In genomic region chr18:45169610-45170009, GRCh38 we compare ENCODE assay signal across 11 cellular contexts.
DNase-seq lines count a peak whose midpoint lies in the region; ATAC-seq, FAIRE-seq and TF ChIP-seq lines count a peak whose summit lies in the region.
"Had no signal": no experiment of that assay in that cellular context is flagged by ENCODE, and none has a peak within 500 bp of the region (broad histone marks: within the 10 kb centered on the region; RNA-seq: fewer than 3 reads in every experiment).

No MANE protein-coding gene starts in this region.

- no peaks in the 10 kb centered on the region for H4K20me1 ChIP-seq in astrocyte (ENCODE audit: insufficient read depth, low read length)
- no peaks in the 10 kb centered on the region for H4K20me1 ChIP-seq in hepatocyte (ENCODE audit: insufficient read depth, poor library complexity, severe bottlenecking)

- peak overlapping the region; percentile 34 for H3K4me2 ChIP-seq in astrocyte (ENCODE audit: low read length)
- H3K4me2 ChIP-seq in hepatocyte: no peak overlapping the region

- peaks cover 12 to 34% of the 10 kb centered on the region in 2 donors for H3K4me1 Mint-ChIP-seq in natural killer cell treated with Interleukin-12 subunit alpha and Interleukin-12 subunit beta and Interleukin-15 and Interleukin-18, amount 100 ng/mL, for 72 hours (ENCODE audit: low read depth in 2 of 2)
- H3K4me1 Mint-ChIP-seq in natural killer cell: no peaks in the 10 kb centered on the region
- H3K4me1 Mint-ChIP-seq in astrocyte (ENCODE audit: low read depth, unreplicated experiment): peaks cover 28% of the 10 kb centered on the region

- H3K27ac ChIP-seq in astrocyte (ENCODE audit: low read depth, low read length): peak overlapping the region; percentile 77
- peak overlapping the region; percentile 17 for H3K27ac ChIP-seq in hepatocyte
- no peak overlapping the region for H3K27ac ChIP-seq in aorta (ENCODE audit: low read depth in 1 of 2, low read length in 2 of 2)
- no peak overlapping the region for H3K27ac ChIP-seq in effector memory CD4-positive, alpha-beta T cell (ENCODE audit: insufficient read depth, low read length, poor library complexity, severe bottlenecking)
- H3K27ac ChIP-seq: VCaP had no signal

- intact Hi-C loops in natural killer cell (cut with micrococcal nuclease): no loop called here
- intact Hi-C loops in aorta (cut with DNase I): no loop called here

- H3K79me2 ChIP-seq in astrocyte (ENCODE audit: insufficient read depth, low read length): no peaks in the 10 kb centered on the region
- H3K79me2 ChIP-seq in hepatocyte: no peaks in the 10 kb centered on the region

- no peaks in the 10 kb centered on the region for H3K9me3 Mint-ChIP-seq in natural killer cell treated with Interleukin-12 subunit alpha and Interleukin-12 subunit beta and Interleukin-15 and Interleukin-18, amount 100 ng/mL, for 72 hours
- no peaks in the 10 kb centered on the region for H3K9me3 Mint-ChIP-seq in natural killer cell
- H3K9me3 Mint-ChIP-seq in astrocyte (ENCODE audit: unreplicated experiment): no peaks in the 10 kb centered on the region

- H3K9me3 ChIP-seq in astrocyte (ENCODE audit: insufficient read depth, low read depth, low read length) (no peaks in the 10 kb centered on the region), hepatocyte (ENCODE audit: low read depth) (no peaks in the 10 kb centered on the region), aorta (ENCODE audit: control insufficient read depth, low read length) (no peaks in the 10 kb centered on the region)
- no peaks in the 10 kb centered on the region for H3K9me3 ChIP-seq in effector memory CD4-positive, alpha-beta T cell (ENCODE audit: control insufficient read depth, low read length)

- H3K4me3 ChIP-seq in astrocyte (ENCODE audit: insufficient read depth, low read depth, low read length) (no peak overlapping the region), hepatocyte (no peak overlapping the region), aorta (ENCODE audit: low read length in 2 of 2) (no peak overlapping the region)
- no peak overlapping the region for H3K4me3 ChIP-seq in effector memory CD4-positive, alpha-beta T cell (ENCODE audit: insufficient read depth, low read depth, low read length, poor library complexity, severe bottlenecking)

- H3K27me3 Mint-ChIP-seq in natural killer cell treated with Interleukin-12 subunit alpha and Interleukin-12 subunit beta and Interleukin-15 and Interleukin-18, amount 100 ng/mL, for 72 hours: peaks cover 0 to 9% of the 10 kb centered on the region in 2 donors
- H3K27me3 Mint-ChIP-seq in natural killer cell (ENCODE audit: low read depth in 2 of 2) (peaks cover 0 to 3% of the 10 kb centered on the region in 2 donors), astrocyte (ENCODE audit: low read depth, unreplicated experiment) (no peaks in the 10 kb centered on the region)

- H3K36me3 ChIP-seq in astrocyte (ENCODE audit: insufficient read depth, low read length): no peaks in the 10 kb centered on the region
- H3K36me3 ChIP-seq in hepatocyte (replicated peaks; ENCODE audit: insufficient read depth, low read depth): no peaks in the 10 kb centered on the region
- no peaks in the 10 kb centered on the region for H3K36me3 ChIP-seq in aorta (ENCODE audit: control insufficient read depth in 1 of 2, insufficient read depth in 2 of 2, low read length in 1 of 2)
- H3K36me3 ChIP-seq in effector memory CD4-positive, alpha-beta T cell (ENCODE audit: control insufficient read depth, insufficient read depth, low read length): no peaks in the 10 kb centered on the region

- H3K9ac ChIP-seq in astrocyte (ENCODE audit: low read length): no peak overlapping the region

- H3K4me3 Mint-ChIP-seq in natural killer cell treated with Interleukin-12 subunit alpha and Interleukin-12 subunit beta and Interleukin-15 and Interleukin-18, amount 100 ng/mL, for 72 hours: no peak overlapping the region
- H3K4me3 Mint-ChIP-seq in natural killer cell: no peak overlapping the region
- H3K4me3 Mint-ChIP-seq in astrocyte (ENCODE audit: unreplicated experiment): no peak overlapping the region

- H3K27me3 ChIP-seq in astrocyte (ENCODE audit: insufficient read depth, low read length) (no peaks in the 10 kb centered on the region), hepatocyte (no peaks in the 10 kb centered on the region), aorta (ENCODE audit: control insufficient read depth in 1 of 2, insufficient read depth in 2 of 2, low read length in 1 of 2) (no peaks in the 10 kb centered on the region)
- no peaks in the 10 kb centered on the region for H3K27me3 ChIP-seq in effector memory CD4-positive, alpha-beta T cell (replicated peaks; ENCODE audit: control insufficient read depth, insufficient read depth, low read length, poor library complexity, severe bottlenecking)

- no peak for DNase-seq in natural killer cell treated with Interleukin-12 subunit alpha and Interleukin-12 subunit beta and Interleukin-15 and Interleukin-18, amount 100 ng/mL, for 72 hours (ENCODE audit: low spot score)
- DNase-seq in natural killer cell: no peak
- DNase-seq in astrocyte (ENCODE audit: low read depth): peak; percentile 92
- peak; percentile 28 for DNase-seq in hepatocyte (ENCODE audit: low spot score)
- DNase-seq in aorta: peak in 1 of 2 donors; percentile 48
- no peak for DNase-seq in DMS79 (lab: John Stamatoyannopoulos, UW)
- no peak for DNase-seq in effector memory CD4-positive, alpha-beta T cell
- DNase-seq in NCI-H1417 treated with DMSO at 0.1 percent for 48 hours (lab: John Stamatoyannopoulos, UW): no peak
- DNase-seq: activated gamma-delta T cell treated with Interleukin-2 at 50 U/mL for 16 hours, NCI-H526 had no signal

- no peaks in the 10 kb centered on the region for H3K36me3 Mint-ChIP-seq in natural killer cell treated with Interleukin-12 subunit alpha and Interleukin-12 subunit beta and Interleukin-15 and Interleukin-18, amount 100 ng/mL, for 72 hours
- H3K36me3 Mint-ChIP-seq in natural killer cell: no peaks in the 10 kb centered on the region
- no peaks in the 10 kb centered on the region for H3K36me3 Mint-ChIP-seq in astrocyte (ENCODE audit: low read depth, unreplicated experiment)

- ATAC-seq in natural killer cell treated with Interleukin-12 subunit alpha and Interleukin-12 subunit beta and Interleukin-15 and Interleukin-18, amount 100 ng/mL, for 72 hours: peak; percentile 68 to 72
- ATAC-seq in natural killer cell (no peak), aorta (ENCODE audit: low FRiP score) (peak; percentile 84)

- no peak overlapping the region for H2AFZ ChIP-seq in astrocyte (ENCODE audit: low read depth, low read length)
- H2AFZ ChIP-seq in hepatocyte: no peak overlapping the region

- TF ChIP-seq CTCF in natural killer cell (IDR thresholded peaks at IDR 0.05) (no peak), astrocyte (IDR thresholded peaks at IDR 0.05; ENCODE audit: insufficient read depth, low read depth, low read length) (no peak), hepatocyte (IDR thresholded peaks at IDR 0.05; ENCODE audit: poor library complexity) (no peak)

- FAIRE-seq in astrocyte (lab: Jason Lieb, UNC): peak; percentile 94

- H3K9me2 ChIP-seq in hepatocyte (replicated peaks; ENCODE audit: insufficient read depth): no peaks in the 10 kb centered on the region

- H3K4me1 ChIP-seq in astrocyte (ENCODE audit: insufficient read depth, low read length): peaks cover 40% of the 10 kb centered on the region
- H3K4me1 ChIP-seq in hepatocyte (ENCODE audit: insufficient read depth): peaks cover 23% of the 10 kb centered on the region
- no peaks in the 10 kb centered on the region for H3K4me1 ChIP-seq in aorta (ENCODE audit: control insufficient read depth in 1 of 2, insufficient read depth in 2 of 2, low read length in 2 of 2)
- H3K4me1 ChIP-seq in effector memory CD4-positive, alpha-beta T cell (ENCODE audit: control insufficient read depth, insufficient read depth, low read length, poor library complexity, severe bottlenecking): no peaks in the 10 kb centered on the region

- peak overlapping the region in 1 of 2 donors; percentile 5 for H3K27ac Mint-ChIP-seq in natural killer cell treated with Interleukin-12 subunit alpha and Interleukin-12 subunit beta and Interleukin-15 and Interleukin-18, amount 100 ng/mL, for 72 hours
- no peak overlapping the region for H3K27ac Mint-ChIP-seq in natural killer cell
- H3K27ac Mint-ChIP-seq in astrocyte (ENCODE audit: unreplicated experiment): no peak overlapping the region

Comparison
In these comparisons a context has a peak if more than half of its experiments do, and no peak if none do; other contexts are left out.
1. ATAC-seq: peak in natural killer cell treated with Interleukin-12 subunit alpha and Interleukin-12 subunit beta and Interleukin-15 and Interleukin-18, amount 100 ng/mL, for 72 hours (2 of 2) and aorta (single experiment); none in natural killer cell (0 of 3).
2. DNase-seq: peak in astrocyte (single experiment) and hepatocyte (single experiment); none in natural killer cell treated with Interleukin-12 subunit alpha and Interleukin-12 subunit beta and Interleukin-15 and Interleukin-18, amount 100 ng/mL, for 72 hours (single experiment), natural killer cell (single experiment), DMS79 (single experiment), effector memory CD4-positive, alpha-beta T cell (0 of 3) and NCI-H1417 treated with DMSO at 0.1 percent for 48 hours (single experiment).
3. H3K27ac ChIP-seq: peak in astrocyte (single experiment) and hepatocyte (single experiment); none in aorta (0 of 2) and effector memory CD4-positive, alpha-beta T cell (single experiment).